8 cellular contexts compared by ENCODE assay signal in genomic region chr1:178532392-178532791, GRCh38. TPM values are rescaled to one million over a fixed set of nuclear protein-coding genes. Genes with fewer than 3 reads are reported as not detected.
DNase-seq lines count a peak whose midpoint lies in the region; ATAC-seq and TF ChIP-seq lines count a peak whose summit lies in the region.

No MANE protein-coding gene starts in this region.

- H3K27me3 ChIP-seq in PC-3 (ENCODE audit: low read length) = no peaks in the 10 kb centered on the region

- no peaks in the 10 kb centered on the region for H3K79me2 ChIP-seq in PC-3 (ENCODE audit: low read length)

- H3K4me1 Mint-ChIP-seq in activated T-cell treated with anti-CD3 and anti-CD28 coated beads, Interleukin-2, amount 50 U/mL, for 24 hours (ENCODE audit: low read depth) = peaks cover 5% of the 10 kb centered on the region
- peaks cover 0 to 3% of the 10 kb centered on the region in 2 donors for H3K4me1 Mint-ChIP-seq in natural killer cell treated with Interleukin-12 subunit alpha and Interleukin-12 subunit beta and Interleukin-15 and Interleukin-18, amount 100 ng/mL, for 72 hours (ENCODE audit: low read depth in 2 of 2)
- peaks cover 8 to 14% of the 10 kb centered on the region in 2 donors for H3K4me1 Mint-ChIP-seq in stimulated activated naive B cell treated with anti-CD40 and anti-IgM and Interleukin-4, amounts not matched to agents 10 μg/mL and 1 μg/mL and 100 μg/mL, for 72 hours

- H3K9me2 ChIP-seq in PC-3 (replicated peaks; ENCODE audit: low read length) = no peaks in the 10 kb centered on the region

- no peaks in the 10 kb centered on the region for H3K36me3 ChIP-seq in PC-3 (ENCODE audit: low read depth, low read length)

- no peaks in the 10 kb centered on the region for H3K9me3 ChIP-seq in PC-3 (ENCODE audit: low read length)

- CTCF ChIA-PET in PC-3 (lab: Charles Lee) = interaction anchor here (1.5 to 2.1 kb wide), 2 partner anchors 222 to 470 kb away, joined by 5 to 7 read pairs; no protein-coding TSS in a partner anchor

- H3K36me3 Mint-ChIP-seq in activated T-cell treated with anti-CD3 and anti-CD28 coated beads, Interleukin-2, amount 50 U/mL, for 24 hours (ENCODE audit: low read depth) = no peaks in the 10 kb centered on the region
- no peaks in the 10 kb centered on the region for H3K36me3 Mint-ChIP-seq in natural killer cell treated with Interleukin-12 subunit alpha and Interleukin-12 subunit beta and Interleukin-15 and Interleukin-18, amount 100 ng/mL, for 72 hours
- H3K36me3 Mint-ChIP-seq in stimulated activated naive B cell treated with anti-CD40 and anti-IgM and Interleukin-4, amounts not matched to agents 10 μg/mL and 1 μg/mL and 100 μg/mL, for 72 hours = no peaks in the 10 kb centered on the region

- H3F3A ChIP-seq in PC-3 (ENCODE audit: low read length, unreplicated experiment) = no peaks in the 10 kb centered on the region

- POLR2A ChIA-PET in PC-3 (lab: Charles Lee; ENCODE audit: unreplicated experiment) = no interaction called here

- no peaks in the 10 kb centered on the region for H3K27me3 Mint-ChIP-seq in activated T-cell treated with anti-CD3 and anti-CD28 coated beads, Interleukin-2, amount 50 U/mL, for 24 hours
- H3K27me3 Mint-ChIP-seq in natural killer cell treated with Interleukin-12 subunit alpha and Interleukin-12 subunit beta and Interleukin-15 and Interleukin-18, amount 100 ng/mL, for 72 hours = peaks cover 0 to 3% of the 10 kb centered on the region in 2 donors
- H3K27me3 Mint-ChIP-seq in stimulated activated naive B cell treated with anti-CD40 and anti-IgM and Interleukin-4, amounts not matched to agents 10 μg/mL and 1 μg/mL and 100 μg/mL, for 72 hours = peaks cover 0 to 8% of the 10 kb centered on the region in 2 donors

- DNase-seq in COLO829 (ENCODE audit: low spot score) (peak; percentile 94), KBM-7 (peak; percentile 89), PC-3 (peak; percentile 85), fibroblast of mammary gland (ENCODE audit: low read depth) (peak; percentile 81)
- DNase-seq in activated T-cell treated with anti-CD3 and anti-CD28 coated beads, Interleukin-2, amount 50 U/mL, for 24 hours = peak; percentile 85
- DNase-seq in natural killer cell treated with Interleukin-12 subunit alpha and Interleukin-12 subunit beta and Interleukin-15 and Interleukin-18, amount 100 ng/mL, for 72 hours (ENCODE audit: low spot score) = peak; percentile 84
- peak; percentile 54 for DNase-seq in stimulated activated naive B cell treated with anti-CD40 and anti-IgM and Interleukin-4, amounts not matched to agents 10 μg/mL and 1 μg/mL and 100 μg/mL, for 72 hours

- TF ChIP-seq CTCF in PC-3 (conservative IDR thresholded peaks at IDR 0.05; ENCODE audit: low read depth, low read length) (peak; percentile 82), fibroblast of mammary gland (conservative IDR thresholded peaks at IDR 0.05; ENCODE audit: control insufficient read depth, insufficient read depth, low read depth, low read length) (peak; percentile 88)

- BruUV-seq in PC-3 (replicated peaks; lab: Mats Ljungman, UMichigan) = no TSS peak

- peak overlapping the region; percentile 46; the same call in 1 of the 2 replicates for H3K4me3 ChIP-seq in PC-3 (ENCODE audit: low read length)
- no peak overlapping the region for H3K4me3 ChIP-seq in fibroblast of mammary gland (ENCODE audit: control insufficient read depth, low read depth, low read length)

- H3K27ac Mint-ChIP-seq in activated T-cell treated with anti-CD3 and anti-CD28 coated beads, Interleukin-2, amount 50 U/mL, for 24 hours = no peak overlapping the region
- H3K27ac Mint-ChIP-seq in natural killer cell treated with Interleukin-12 subunit alpha and Interleukin-12 subunit beta and Interleukin-15 and Interleukin-18, amount 100 ng/mL, for 72 hours = no peak overlapping the region
- peak overlapping the region; percentile 43 for H3K27ac Mint-ChIP-seq in stimulated activated naive B cell treated with anti-CD40 and anti-IgM and Interleukin-4, amounts not matched to agents 10 μg/mL and 1 μg/mL and 100 μg/mL, for 72 hours

- no peaks in the 10 kb centered on the region for H3K9me3 Mint-ChIP-seq in activated T-cell treated with anti-CD3 and anti-CD28 coated beads, Interleukin-2, amount 50 U/mL, for 24 hours
- no peaks in the 10 kb centered on the region for H3K9me3 Mint-ChIP-seq in natural killer cell treated with Interleukin-12 subunit alpha and Interleukin-12 subunit beta and Interleukin-15 and Interleukin-18, amount 100 ng/mL, for 72 hours
- H3K9me3 Mint-ChIP-seq in stimulated activated naive B cell treated with anti-CD40 and anti-IgM and Interleukin-4, amounts not matched to agents 10 μg/mL and 1 μg/mL and 100 μg/mL, for 72 hours = no peaks in the 10 kb centered on the region

- no peak overlapping the region for H3K27ac ChIP-seq in PC-3 (ENCODE audit: low read length)

- no peaks in the 10 kb centered on the region for H4K20me1 ChIP-seq in PC-3 (ENCODE audit: low read length)

- H3K9ac ChIP-seq in PC-3 (ENCODE audit: low read length) = peak overlapping the region; percentile 39; the same call in 1 of the 2 replicates

- peaks cover 45% of the 10 kb centered on the region for H3K4me1 ChIP-seq in PC-3 (ENCODE audit: insufficient read depth, low read length)

- intact Hi-C loops in PC-3 (cut with micrococcal nuclease) = loop anchor here (2.0 to 10.0 kb wide), 3 partner anchors 220 to 468 kb away; no protein-coding TSS in a partner anchor

- in situ Hi-C loops in KBM-7 (cut with MboI; ENCODE audit: low pct_unique_long_range_greater_than_20kb, low sequenced_read_pairs) = loop anchor here (25.0 kb wide), 2 partner anchors 230 to 480 kb away; no protein-coding TSS in a partner anchor

- H2AFZ ChIP-seq in PC-3 (ENCODE audit: low read length) = peak overlapping the region; percentile 78

- no peak overlapping the region for H3K4me3 Mint-ChIP-seq in activated T-cell treated with anti-CD3 and anti-CD28 coated beads, Interleukin-2, amount 50 U/mL, for 24 hours
- no peak overlapping the region for H3K4me3 Mint-ChIP-seq in natural killer cell treated with Interleukin-12 subunit alpha and Interleukin-12 subunit beta and Interleukin-15 and Interleukin-18, amount 100 ng/mL, for 72 hours
- no peak overlapping the region for H3K4me3 Mint-ChIP-seq in stimulated activated naive B cell treated with anti-CD40 and anti-IgM and Interleukin-4, amounts not matched to agents 10 μg/mL and 1 μg/mL and 100 μg/mL, for 72 hours

- ATAC-seq in GM21423 (IDR thresholded peaks at IDR 0.05; ENCODE audit: unreplicated experiment) (peak; percentile 81), PC-3 (peak; percentile 42)
- peak; percentile 71 to 80 for ATAC-seq in natural killer cell treated with Interleukin-12 subunit alpha and Interleukin-12 subunit beta and Interleukin-15 and Interleukin-18, amount 100 ng/mL, for 72 hours
- ATAC-seq in stimulated activated naive B cell treated with anti-CD40 and anti-IgM and Interleukin-4, amounts not matched to agents 10 μg/mL and 1 μg/mL and 100 μg/mL, for 72 hours (replicated peaks) = peak; percentile 90 to 96

- H3K4me2 ChIP-seq in PC-3 (ENCODE audit: low read length) = peak overlapping the region; percentile 80

RNA-seq across cellular contexts. Expression of gene TEX35, which starts 19.5 kb away (rescaled TPM):
- not detected in 2 replicates for total RNA-seq in PC-3 (2014; rRNA removed)
- total RNA-seq in natural killer cell treated with Interleukin-12 subunit alpha and Interleukin-12 subunit beta and Interleukin-15 and Interleukin-18, amount 100 ng/mL, for 72 hours = not detected

RNA-seq across cellular contexts. Expression of gene CLEC20A, which starts 35.6 kb away (rescaled TPM):
- not detected in 2 replicates for total RNA-seq in PC-3 (2014; rRNA removed)
- not detected for total RNA-seq in natural killer cell treated with Interleukin-12 subunit alpha and Interleukin-12 subunit beta and Interleukin-15 and Interleukin-18, amount 100 ng/mL, for 72 hours

Comparison
In these comparisons a context has a peak if more than half of its experiments do, and no peak if none do; other contexts are left out.
1. ATAC-seq: peak in every context shown above with its lines; median percentile 93 in stimulated activated naive B cell treated with anti-CD40 and anti-IgM and Interleukin-4, amounts not matched to agents 10 μg/mL and 1 μg/mL and 100 μg/mL, for 72 hours; 81 in GM21423; 76 in natural killer cell treated with Interleukin-12 subunit alpha and Interleukin-12 subunit beta and Interleukin-15 and Interleukin-18, amount 100 ng/mL, for 72 hours; 42 in PC-3.